ENCODE assay signal across 20 cellular contexts in genomic region chr20:38208523-38208922, GRCh38. TPM values are rescaled to one million over a fixed set of nuclear protein-coding genes. Genes with fewer than 3 reads are reported as not detected.
"Had no signal": no experiment of that assay in that cellular context is flagged by ENCODE, and none has a peak within 500 bp of the region (broad histone marks: within the 10 kb centered on the region; RNA-seq: fewer than 3 reads in every experiment).

No MANE protein-coding gene starts in this region.

- ATAC-seq: lower lobe of right lung; right lobe of liver; stimulated activated memory B cell treated with anti-CD40 and anti-IgM and Interleukin-4, amounts not matched to agents 10 μg/mL and 1 μg/mL and 100 μg/mL, for 72 hours had no signal

- H3K4me3 ChIP-seq: gastrocnemius medialis, hepatocyte, lower lobe of right lung, psoas muscle, right lobe of liver, uterus had no signal

- H3K36me3 ChIP-seq: gastrocnemius medialis, lower lobe of right lung, right lobe of liver, uterus had no signal

- H3K4me1 ChIP-seq: lower lobe of right lung, right lobe of liver, uterus had no signal

- DNase-seq: activated CD4-positive, CD25-positive, alpha-beta regulatory T cell treated with anti-CD3 and anti-CD28 coated beads, Interleukin-2, amount 50 U/mL, for 72 hours; activated naive CD4-positive, alpha-beta T cell; activated naive CD8-positive, alpha-beta T cell treated with anti-CD3 and anti-CD28 coated beads for 36 hours; amniotic stem cell; caudate nucleus; gastrocnemius medialis; lower lobe of right lung; midbrain; occipital lobe; stimulated activated CD4-positive, alpha-beta T cell treated with anti-CD3 and anti-CD28 coated beads, Interleukin-4, amount 100 ng/mL, for 4 hours; SW 1271; T-helper 2 cell had no signal

- H3K27me3 ChIP-seq: gastrocnemius medialis, hepatocyte, right lobe of liver, uterus had no signal

- H3K9me3 ChIP-seq: gastrocnemius medialis, lower lobe of right lung, psoas muscle, right lobe of liver, uterus had no signal

- H3K27ac ChIP-seq: gastrocnemius medialis, hepatocyte, lower lobe of right lung, psoas muscle, right lobe of liver, uterus, VCaP had no signal

RNA-seq across cellular contexts. Expression of gene TGM2, which starts 43.5 kb away (rescaled TPM):
- total RNA-seq: activated CD8-positive, alpha-beta memory T cell treated with anti-CD3 and anti-CD28 coated beads for 36 hours; activated naive CD8-positive, alpha-beta T cell treated with anti-CD3 and anti-CD28 coated beads for 36 hours had no signal
- polyA plus RNA-seq: neural cell had no signal

RNA-seq across cellular contexts. Expression of gene KIAA1755, which starts 52.0 kb away (rescaled TPM):
- total RNA-seq: activated CD8-positive, alpha-beta memory T cell treated with anti-CD3 and anti-CD28 coated beads for 36 hours; activated naive CD8-positive, alpha-beta T cell treated with anti-CD3 and anti-CD28 coated beads for 36 hours had no signal
- polyA plus RNA-seq: neural cell had no signal
